ENCODE assay signal across 25 cellular contexts in the genomic region with DNA sequence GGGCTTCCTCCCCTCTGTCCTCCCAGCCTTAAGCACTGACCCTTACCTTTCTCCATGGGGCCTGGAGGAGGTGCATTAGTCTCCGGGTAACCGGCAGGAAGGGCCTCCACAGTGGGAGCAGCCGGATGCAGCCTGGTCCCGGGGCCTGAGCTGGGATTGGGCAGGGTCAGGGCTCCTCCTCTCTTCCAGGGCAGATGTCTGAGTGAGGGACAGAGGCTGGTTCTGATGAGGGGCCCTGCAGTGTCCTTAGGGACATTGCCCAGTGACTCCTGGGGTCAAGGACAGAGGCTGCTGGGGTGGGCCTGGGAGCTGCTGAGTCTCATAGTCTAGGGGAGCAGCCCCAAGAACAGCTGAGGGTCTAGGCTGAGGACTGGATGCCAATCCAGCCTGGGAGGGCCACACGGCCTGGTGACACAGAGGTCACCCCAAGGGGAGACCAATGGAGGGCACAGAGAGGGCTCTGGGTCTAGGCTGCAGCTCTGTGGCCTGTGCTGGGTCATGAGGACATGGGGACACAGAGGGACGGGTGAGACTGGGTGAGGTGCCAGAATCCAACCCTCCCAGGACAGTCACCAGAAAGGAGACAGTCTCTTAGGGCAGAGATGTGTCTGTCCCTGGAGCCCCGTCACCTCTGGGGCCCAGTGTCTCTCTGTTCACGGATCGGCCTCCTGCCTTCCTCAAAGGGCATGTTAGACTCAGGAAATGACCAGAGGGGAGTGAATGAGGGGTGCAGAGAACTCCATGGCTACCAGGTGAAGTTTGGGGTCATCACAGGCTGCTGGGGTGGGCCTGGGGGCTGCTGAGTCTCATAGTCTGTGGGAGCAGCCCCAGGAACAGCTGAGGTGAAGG. TPM values are rescaled to one million over a fixed set of nuclear protein-coding genes. Genes with fewer than 3 reads are reported as not detected.
DNase-seq lines count a peak whose midpoint lies in the region; ATAC-seq, FAIRE-seq and TF ChIP-seq lines count a peak whose summit lies in the region.
"Had no signal": no experiment of that assay in that cellular context is flagged by ENCODE, and none has a peak within 500 bp of the region (broad histone marks: within the 10 kb centered on the region; RNA-seq: fewer than 3 reads in every experiment).

No MANE protein-coding gene starts in this region.

- no peak overlapping the region for H3K9ac ChIP-seq in mesenchymal stem cell (ENCODE audit: low read length)

- no peaks in the 10 kb centered on the region for H3K9me3 ChIP-seq in OCI-LY7 (ENCODE audit: low read length)
- no peaks in the 10 kb centered on the region for H3K9me3 ChIP-seq in mononuclear cell (ENCODE audit: low read depth, low read length)
- no peaks in the 10 kb centered on the region for H3K9me3 ChIP-seq in mesenchymal stem cell (ENCODE audit: control insufficient read depth, low read length)

- H3K4me3 ChIP-seq in OCI-LY7 (ENCODE audit: low read depth, low read length, poor library complexity, severe bottlenecking) (peak overlapping the region; percentile 87), mononuclear cell (ENCODE audit: low read length) (peak overlapping the region; percentile 9), mesenchymal stem cell (ENCODE audit: insufficient read depth in 1 of 2, low read depth in 1 of 2, low read length in 2 of 2) (no peak overlapping the region)

- no peaks in the 10 kb centered on the region for H3K4me1 Mint-ChIP-seq in activated naive CD8-positive, alpha-beta T cell treated with anti-CD3 and anti-CD28 coated beads, Interleukin-2, amount 10 ng/mL, durations not matched to agents 7 days and 5 days
- H3K4me1 Mint-ChIP-seq in activated naive CD8-positive, alpha-beta T cell treated with anti-CD3 and anti-CD28 coated beads for 36 hours = peaks cover 2% of the 10 kb centered on the region
- H3K4me1 Mint-ChIP-seq: neural crest cell had no signal

- H3K9me3 Mint-ChIP-seq in activated naive CD8-positive, alpha-beta T cell treated with anti-CD3 and anti-CD28 coated beads, Interleukin-2, amount 10 ng/mL, durations not matched to agents 7 days and 5 days = no peaks in the 10 kb centered on the region
- H3K9me3 Mint-ChIP-seq in activated naive CD8-positive, alpha-beta T cell treated with anti-CD3 and anti-CD28 coated beads for 36 hours = no peaks in the 10 kb centered on the region
- H3K9me3 Mint-ChIP-seq: CD8-positive, alpha-beta memory T cell; neural crest cell; type B pancreatic cell had no signal

- H3K27ac ChIP-seq in OCI-LY7 (ENCODE audit: low read depth, low read length, poor library complexity, severe bottlenecking) (peak overlapping the region; percentile 81), mesenchymal stem cell (ENCODE audit: low read length, poor library complexity, severe bottlenecking) (no peak overlapping the region), foreskin keratinocyte (no peak overlapping the region)
- H3K27ac ChIP-seq: VCaP had no signal

- H3K36me3 Mint-ChIP-seq in activated naive CD8-positive, alpha-beta T cell treated with anti-CD3 and anti-CD28 coated beads, Interleukin-2, amount 10 ng/mL, durations not matched to agents 7 days and 5 days = no peaks in the 10 kb centered on the region
- no peaks in the 10 kb centered on the region for H3K36me3 Mint-ChIP-seq in activated naive CD8-positive, alpha-beta T cell treated with anti-CD3 and anti-CD28 coated beads for 36 hours
- H3K36me3 Mint-ChIP-seq: CD8-positive, alpha-beta memory T cell; type B pancreatic cell had no signal

- no peak overlapping the region for H3K23ac ChIP-seq in mesenchymal stem cell (ENCODE audit: low read length in 2 of 2)

- peaks cover 61% of the 10 kb centered on the region for H3K79me2 ChIP-seq in OCI-LY7 (ENCODE audit: insufficient read depth, low read depth, low read length)

- intact Hi-C loops in OCI-LY7 (cut with micrococcal nuclease; ENCODE audit: unreplicated experiment) = loop anchor here (1.0 kb wide), 2 partner anchors 37 to 41 kb away; no protein-coding TSS in a partner anchor

- no peak overlapping the region for H2BK5ac ChIP-seq in mesenchymal stem cell (ENCODE audit: low read depth, low read length, poor library complexity, severe bottlenecking)

- no peak for ATAC-seq in activated naive CD8-positive, alpha-beta T cell treated with anti-CD3 and anti-CD28 coated beads, Interleukin-2, amount 10 ng/mL, durations not matched to agents 7 days and 5 days (ENCODE audit: low read depth)
- ATAC-seq in HG03108 (IDR thresholded peaks at IDR 0.05; ENCODE audit: unreplicated experiment) (no peak), foreskin keratinocyte (no peak)

- H3K36me3 ChIP-seq in OCI-LY7 (ENCODE audit: insufficient read depth, low read length) = peaks cover 78% of the 10 kb centered on the region
- H3K36me3 ChIP-seq in mesenchymal stem cell (ENCODE audit: control insufficient read depth in 1 of 2, insufficient read depth in 2 of 2, low read depth in 1 of 2, low read length in 2 of 2) = no peaks in the 10 kb centered on the region

- no peaks in the 10 kb centered on the region for H4K20me1 ChIP-seq in OCI-LY7 (ENCODE audit: insufficient read depth, low read length)

- BruUV-seq in OCI-LY7 (replicated peaks; lab: Mats Ljungman, UMichigan) = no TSS peak

- H2BK12ac ChIP-seq in mesenchymal stem cell (ENCODE audit: low read length in 2 of 2) = no peak overlapping the region

- 58% methylated on average over 9 of the region's 9 CpGs for WGBS in mesenchymal stem cell

- no peak overlapping the region for H3K18ac ChIP-seq in mesenchymal stem cell (ENCODE audit: low read depth in 1 of 2, low read length in 2 of 2)

- no peak overlapping the region for H3K4me3 Mint-ChIP-seq in activated naive CD8-positive, alpha-beta T cell treated with anti-CD3 and anti-CD28 coated beads, Interleukin-2, amount 10 ng/mL, durations not matched to agents 7 days and 5 days
- H3K4me3 Mint-ChIP-seq in activated naive CD8-positive, alpha-beta T cell treated with anti-CD3 and anti-CD28 coated beads for 36 hours = no peak overlapping the region
- H3K4me3 Mint-ChIP-seq: CD8-positive, alpha-beta memory T cell; neural crest cell; type B pancreatic cell had no signal

- H3K79me1 ChIP-seq in mesenchymal stem cell (replicated peaks; ENCODE audit: low read length, poor library complexity, severe bottlenecking) = no peaks in the 10 kb centered on the region

- TF ChIP-seq CTCF in OCI-LY7 (conservative IDR thresholded peaks at IDR 0.05; ENCODE audit: low read length) (no peak), foreskin keratinocyte (conservative IDR thresholded peaks at IDR 0.05) (no peak)

- no peaks in the 10 kb centered on the region for H3K9me2 ChIP-seq in OCI-LY7 (ENCODE audit: insufficient read depth, low read length)

- H4K91ac ChIP-seq in mesenchymal stem cell (ENCODE audit: low read length) = no peak overlapping the region

- no peak overlapping the region for H4K8ac ChIP-seq in mesenchymal stem cell (ENCODE audit: low read length)

- FAIRE-seq in urothelium cell line (lab: Jason Lieb, UNC) = peak; percentile 13
- FAIRE-seq: endometrium had no signal

- no peaks in the 10 kb centered on the region for H3K27me3 ChIP-seq in mononuclear cell (ENCODE audit: insufficient read depth, low read length)
- H3K27me3 ChIP-seq in mesenchymal stem cell (ENCODE audit: control insufficient read depth in 1 of 2, insufficient read depth in 1 of 2, low read length in 2 of 2) = peaks cover 3 to 78% of the 10 kb centered on the region in 2 experiments
- H3K27me3 ChIP-seq in foreskin keratinocyte = peaks cover 2% of the 10 kb centered on the region

- no peak overlapping the region for H2BK15ac ChIP-seq in mesenchymal stem cell (ENCODE audit: low read depth, poor library complexity, severe bottlenecking)

- H3K27me3 Mint-ChIP-seq in activated naive CD8-positive, alpha-beta T cell treated with anti-CD3 and anti-CD28 coated beads, Interleukin-2, amount 10 ng/mL, durations not matched to agents 7 days and 5 days = peaks cover 36% of the 10 kb centered on the region
- peaks cover 39% of the 10 kb centered on the region for H3K27me3 Mint-ChIP-seq in activated naive CD8-positive, alpha-beta T cell treated with anti-CD3 and anti-CD28 coated beads for 36 hours

- H2AK5ac ChIP-seq in mesenchymal stem cell (ENCODE audit: low read length, severe bottlenecking) = no peak overlapping the region

- H3K14ac ChIP-seq in mesenchymal stem cell (ENCODE audit: low read length in 2 of 2) = no peak overlapping the region

- H2AFZ ChIP-seq in OCI-LY7 (ENCODE audit: low read length) (no peak overlapping the region), mesenchymal stem cell (ENCODE audit: low read depth, low read length) (no peak overlapping the region)

- CTCF ChIA-PET in OCI-LY7 (lab: Charles Lee; ENCODE audit: unreplicated experiment) = no interaction called here

- H3K4ac ChIP-seq in mesenchymal stem cell (ENCODE audit: low read depth in 1 of 2, low read length in 2 of 2) = no peak overlapping the region

- peaks cover 75% of the 10 kb centered on the region for H3K4me1 ChIP-seq in OCI-LY7 (ENCODE audit: insufficient read depth, low read length, poor library complexity, severe bottlenecking)
- H3K4me1 ChIP-seq in mononuclear cell (ENCODE audit: insufficient read depth, low read length) = no peaks in the 10 kb centered on the region
- no peaks in the 10 kb centered on the region for H3K4me1 ChIP-seq in mesenchymal stem cell (ENCODE audit: control insufficient read depth, insufficient read depth, low read depth, low read length)
- no peaks in the 10 kb centered on the region for H3K4me1 ChIP-seq in foreskin keratinocyte

- POLR2A ChIA-PET in activated naive CD8-positive, alpha-beta T cell treated with anti-CD3 and anti-CD28 coated beads, Interleukin-2, amount 10 ng/mL, durations not matched to agents 7 days and 5 days (lab: Charles Lee) = no interaction called here
- POLR2A ChIA-PET in OCI-LY7 (lab: Charles Lee) = interaction anchor here (1.6 to 8.1 kb wide), 3 partner anchors 9 to 47 kb away, joined by 5 to 93 read pairs (median 8); no protein-coding TSS in a partner anchor

- peak overlapping the region; percentile 77 for H3K4me2 ChIP-seq in OCI-LY7 (ENCODE audit: low read length)
- H3K4me2 ChIP-seq in mesenchymal stem cell (ENCODE audit: low read length, poor library complexity, severe bottlenecking) = no peak overlapping the region

- no peak overlapping the region for H2BK120ac ChIP-seq in mesenchymal stem cell (ENCODE audit: low read depth, low read length)

- H3K27ac Mint-ChIP-seq in activated naive CD8-positive, alpha-beta T cell treated with anti-CD3 and anti-CD28 coated beads, Interleukin-2, amount 10 ng/mL, durations not matched to agents 7 days and 5 days = no peak overlapping the region
- no peak overlapping the region for H3K27ac Mint-ChIP-seq in activated naive CD8-positive, alpha-beta T cell treated with anti-CD3 and anti-CD28 coated beads for 36 hours
- H3K27ac Mint-ChIP-seq: CD8-positive, alpha-beta memory T cell; type B pancreatic cell had no signal

- DNase-seq in activated naive CD8-positive, alpha-beta T cell treated with anti-CD3 and anti-CD28 coated beads, Interleukin-2, amount 10 ng/mL, durations not matched to agents 7 days and 5 days = peak; percentile 21
- no peak for DNase-seq in activated naive CD8-positive, alpha-beta T cell treated with anti-CD3 and anti-CD28 coated beads for 36 hours
- peak; percentile 48 for DNase-seq in OCI-LY7 (ENCODE audit: low spot score)
- DNase-seq in urothelium cell line (ENCODE audit: low spot score) = no peak
- no peak for DNase-seq in mesenchymal stem cell
- no peak for DNase-seq in foreskin keratinocyte
- DNase-seq: activated naive CD4-positive, alpha-beta T cell treated with Interleukin-2 at 50 U/mL for 16 hours; CD8-positive, alpha-beta memory T cell; islet precursor cell; mesendoderm; NCI-H1105 treated with DMSO at 0.1 percent for 48 hours; NCI-H524 treated with DMSO at 0.1 percent for 48 hours; SHP77 treated with DMSO at 0.1 percent for 48 hours; stimulated activated CD4-positive, alpha-beta T cell treated with anti-CD3 and anti-CD28 coated beads, Interleukin-12 subunit alpha, Interleukin-12 subunit beta, amount 100 ng/mL, for 4 hours had no signal

RNA-seq across cellular contexts. Expression of gene IGLL5, which starts 6.5 kb away (rescaled TPM):
- not detected for total RNA-seq in activated naive CD8-positive, alpha-beta T cell treated with anti-CD3 and anti-CD28 coated beads, Interleukin-2, amount 10 ng/mL, durations not matched to agents 7 days and 5 days
- total RNA-seq in activated naive CD8-positive, alpha-beta T cell treated with anti-CD3 and anti-CD28 coated beads for 36 hours = under 1 TPM; 0.62 to 0.93 TPM
- total RNA-seq in OCI-LY7 (2014; rRNA removed; shearing (Covaris generic)) = 219 TPM in 2 replicates
- 364 and 387 TPM in 2 replicates for total RNA-seq in OCI-LY7 (2022)
- 2.0 TPM for total RNA-seq in mononuclear cell
- polyA plus RNA-seq in mesenchymal stem cell (2013, experiment 1 of 2) = not detected
- polyA plus RNA-seq in mesenchymal stem cell (2013, experiment 2 of 2) = not detected
- not detected in 2 replicates for total RNA-seq in foreskin keratinocyte
- not detected in 2 replicates for polyA plus RNA-seq in foreskin keratinocyte
- total RNA-seq: activated CD8-positive, alpha-beta memory T cell treated with anti-CD3 and anti-CD28 coated beads for 36 hours; CD8-positive, alpha-beta memory T cell; Daoy; LHCN-M2; neural crest cell; T-helper 1 cell treated with Interleukin-12 subunit alpha and Interleukin-12 subunit beta and Interleukin-4 antibody, amounts not matched to agents 30 ng/mL and 1 ng/mL, for 36 hours had no signal
- polyA plus RNA-seq: AG04450; CD8-positive, alpha-beta memory T cell had no signal

Comparison
In these comparisons a context has a peak if more than half of its experiments do, and no peak if none do; other contexts are left out.
1. DNase-seq: peak in activated naive CD8-positive, alpha-beta T cell treated with anti-CD3 and anti-CD28 coated beads, Interleukin-2, amount 10 ng/mL, durations not matched to agents 7 days and 5 days (single experiment) and OCI-LY7 (single experiment); none in activated naive CD8-positive, alpha-beta T cell treated with anti-CD3 and anti-CD28 coated beads for 36 hours (single experiment), urothelium cell line (single experiment), mesenchymal stem cell (single experiment) and foreskin keratinocyte (0 of 2).
2. H3K4me3 ChIP-seq: peak in OCI-LY7 (single experiment) and mononuclear cell (single experiment); none in mesenchymal stem cell (0 of 2).
3. RNA of gene IGLL5, which starts 6.5 kb away (total RNA-seq): 219 to 387 TPM in OCI-LY7; 2.0 TPM in mononuclear cell (single experiment), 0.62 to 0.93 TPM in activated naive CD8-positive, alpha-beta T cell treated with anti-CD3 and anti-CD28 coated beads for 36 hours, not detected in activated naive CD8-positive, alpha-beta T cell treated with anti-CD3 and anti-CD28 coated beads, Interleukin-2, amount 10 ng/mL, durations not matched to agents 7 days and 5 days and not detected in foreskin keratinocyte; every median in the first group is over 10 times any median in the second.